In genomic region chr9:113275147-113276131, GRCh38 we compare ENCODE assay signal across 1 cellular context.
TF ChIP-seq lines count a peak whose summit lies in the region.

Gene CDC26 (minus strand): TSS chr9:113275572. CDS start chr9:113272507, 3,065 bp downstream.
Gene PRPF4 (plus strand): TSS chr9:113275658. CDS start chr9:113275744, 86 bp downstream.

TF ChIP-seq in neural cell, 6 proteins besides CTCF, POLR2A, EP300 and RAD21 (continued from another document):
- no peak for TF ChIP-seq EZH2 (IDR thresholded peaks at IDR 0.05; ENCODE audit: borderline replicate concordance, insufficient read depth, low read length, poor library complexity, severe bottlenecking)
